ENCODE assay signal across 11 cellular contexts in the genomic region with DNA sequence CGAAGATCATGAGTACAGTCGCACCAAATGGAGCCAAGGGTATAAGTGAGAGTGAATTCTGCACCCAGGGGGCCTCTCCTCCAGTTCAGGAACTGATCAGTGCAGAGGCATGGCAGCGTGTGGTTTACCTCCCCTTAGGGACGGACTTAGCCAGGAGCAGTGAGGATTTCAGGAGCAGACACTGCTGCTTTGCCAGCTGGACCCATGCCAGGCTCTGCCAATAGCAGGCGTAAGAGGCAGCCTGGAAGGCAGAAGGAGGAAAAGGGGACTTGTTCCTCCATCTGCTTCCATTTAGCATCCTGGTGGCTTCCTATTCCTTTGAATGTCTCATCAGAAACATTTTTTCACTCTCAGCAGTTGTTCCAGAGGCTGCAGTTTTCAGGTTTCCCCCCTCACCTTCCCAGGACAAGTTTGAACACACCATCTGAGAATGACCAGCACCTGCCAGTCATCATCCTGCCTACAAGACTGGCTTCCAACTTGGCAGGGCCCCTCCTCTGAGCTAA.
DNase-seq lines count a peak whose midpoint lies in the region; ATAC-seq, FAIRE-seq and TF ChIP-seq lines count a peak whose summit lies in the region.
"Had no signal": no experiment of that assay in that cellular context is flagged by ENCODE, and none has a peak within 500 bp of the region (broad histone marks: within the 10 kb centered on the region; RNA-seq: fewer than 3 reads in every experiment).

No MANE protein-coding gene starts in this region.

- no peaks in the 10 kb centered on the region for H3K4me1 ChIP-seq in right lobe of liver
- H3K4me1 ChIP-seq in HepG2 (ENCODE audit: insufficient read depth, low read length): peaks cover 7% of the 10 kb centered on the region; the same call in 1 of the 2 replicates

- FAIRE-seq in HepG2 (lab: Jason Lieb, UNC): no peak
- peak; percentile 56 for FAIRE-seq in urothelium cell line (lab: Jason Lieb, UNC)

- H3K4me3 ChIP-seq in right lobe of liver: no peak overlapping the region
- no peak overlapping the region for H3K4me3 ChIP-seq in HepG2 (replicated peaks in 1 of 3; ENCODE audit: insufficient read depth in 1 of 3, low read depth in 2 of 3, low read length in 3 of 3)

- TF ChIP-seq EP300 in HepG2 (IDR thresholded peaks at IDR 0.05; ENCODE audit: low read depth in 2 of 2, low read length in 2 of 2) (no peak), HepG2 (CRISPR knock-in tag; IDR thresholded peaks at IDR 0.05; ENCODE audit: borderline replicate concordance) (no peak)

- intact Hi-C loops in right lobe of liver (cut with DNase I) (no loop called here), HepG2 (cut with micrococcal nuclease; ENCODE audit: unreplicated experiment) (no loop called here), left colon (cut with DNase I, micrococcal nuclease) (no loop called here)

- BruUV-seq in HepG2 (replicated peaks; lab: Mats Ljungman, UMichigan): no TSS peak

- H3K9me3 ChIP-seq in right lobe of liver (no peaks in the 10 kb centered on the region), HepG2 (ENCODE audit: low read length) (no peaks in the 10 kb centered on the region)

- CTCF ChIA-PET in HepG2 (lab: Yijun Ruan, JAX; ENCODE audit: low intra/inter-chr PET ratio, low total read pairs): no interaction called here

- no peaks in the 10 kb centered on the region for H3K36me3 ChIP-seq in right lobe of liver
- no peaks in the 10 kb centered on the region for H3K36me3 ChIP-seq in HepG2 (replicated peaks in 1 of 2; ENCODE audit: control insufficient read depth in 1 of 2, insufficient read depth in 2 of 2, low read length in 2 of 2)

- TF ChIP-seq RAD21 in HepG2 (CRISPR knock-in tag; IDR thresholded peaks at IDR 0.05): no peak

- 86% methylated on average over 2 of the region's 5 CpGs for WGBS in right lobe of liver (ENCODE audit: insufficient coverage, low coverage, low lambda C conversion rate, missing lambda C conversion rate)
- 9% methylated on average over 4 of the region's 5 CpGs for WGBS in HepG2 (ENCODE audit: low lambda C conversion rate)

- no peaks in the 10 kb centered on the region for H3K79me2 ChIP-seq in HepG2 (ENCODE audit: insufficient read depth, low read length)

- no peak for TF ChIP-seq POLR2A in right lobe of liver (IDR thresholded peaks at IDR 0.05)
- TF ChIP-seq POLR2A in HepG2 (IDR thresholded peaks at IDR 0.05; ENCODE audit: insufficient read depth in 1 of 2, low read depth in 2 of 2, low read length in 2 of 2): no peak

- no peak overlapping the region for H3K4me2 ChIP-seq in HepG2 (ENCODE audit: low read depth, low read length)

- H3K27ac ChIP-seq in right lobe of liver (no peak overlapping the region), HepG2 (ENCODE audit: extremely low read length, insufficient read depth, low read length) (no peak overlapping the region)

- POLR2A ChIA-PET in HepG2 (lab: Yijun Ruan, JAX): no interaction called here

- H3K27me3 ChIP-seq in right lobe of liver: no peaks in the 10 kb centered on the region
- H3K27me3 ChIP-seq in HepG2 (ENCODE audit: control insufficient read depth in 1 of 2, insufficient read depth in 2 of 2, low read length in 2 of 2): no peaks in the 10 kb centered on the region

- in situ Hi-C loops in HepG2 (cut with HindIII; ENCODE audit: extremely low pct_ligation_motif_present, low pct_unique_long_range_greater_than_20kb): no loop called here

- no peaks in the 10 kb centered on the region for H4K20me1 ChIP-seq in HepG2 (ENCODE audit: insufficient read depth, low read length)

- H2AFZ ChIP-seq in HepG2 (ENCODE audit: low read length): no peak overlapping the region

- no peak for TF ChIP-seq CTCF in right lobe of liver (IDR thresholded peaks at IDR 0.05)
- no peak for TF ChIP-seq CTCF in HepG2 (CRISPR knock-in tag; IDR thresholded peaks at IDR 0.05)

- no peak overlapping the region for H3K9ac ChIP-seq in HepG2 (ENCODE audit: insufficient read depth, low read depth, low read length)

- peak; percentile 41 to 73 (median 56) for ATAC-seq in right lobe of liver
- no peak for ATAC-seq in HepG2
- ATAC-seq in left colon: peak; percentile 58
- no peak for ATAC-seq in GM21526 (IDR thresholded peaks at IDR 0.05; ENCODE audit: low FRiP score, unreplicated experiment)
- ATAC-seq: stimulated activated naive CD8-positive, alpha-beta T cell treated with anti-CD3 and anti-CD28 coated beads, Interleukin-15, Interleukin-2, amounts not matched to agents 100 U/mL and 50 U/mL, for 24 hours had no signal

- DNase-seq in right lobe of liver (peak; percentile 66 to 77 (median 72)), HepG2 (ENCODE audit: low spot score) (no peak), amniotic epithelial cell (ENCODE audit: low read depth) (peak; percentile 42), left colon (peak; percentile 32 to 62), urothelium cell line (ENCODE audit: low spot score) (peak; percentile 52), germinal center (ENCODE audit: low spot score) (no peak), SK-N-DZ (ENCODE audit: low spot score) (no peak)
- DNase-seq: activated CD4-positive, alpha-beta T cell treated with anti-CD3 and anti-CD28 coated beads, Interleukin-2, amount 10 ng/mL, durations not matched to agents 7 days and 5 days; stimulated activated CD4-positive, alpha-beta T cell treated with anti-CD3 and anti-CD28 coated beads, Interleukin-12 subunit alpha, Interleukin-12 subunit beta, amount 100 ng/mL, for 4 hours; stimulated activated naive CD8-positive, alpha-beta T cell treated with anti-CD3 and anti-CD28 coated beads, Interleukin-15, Interleukin-2, amounts not matched to agents 100 U/mL and 50 U/mL, for 24 hours had no signal

TF ChIP-seq in HepG2, 621 proteins besides CTCF, POLR2A, EP300 and RAD21 (continues in another document):
- TF ChIP-seq ZNF576 (CRISPR knock-in tag; IDR thresholded peaks at IDR 0.05): no peak
- TF ChIP-seq, protein P1, sequence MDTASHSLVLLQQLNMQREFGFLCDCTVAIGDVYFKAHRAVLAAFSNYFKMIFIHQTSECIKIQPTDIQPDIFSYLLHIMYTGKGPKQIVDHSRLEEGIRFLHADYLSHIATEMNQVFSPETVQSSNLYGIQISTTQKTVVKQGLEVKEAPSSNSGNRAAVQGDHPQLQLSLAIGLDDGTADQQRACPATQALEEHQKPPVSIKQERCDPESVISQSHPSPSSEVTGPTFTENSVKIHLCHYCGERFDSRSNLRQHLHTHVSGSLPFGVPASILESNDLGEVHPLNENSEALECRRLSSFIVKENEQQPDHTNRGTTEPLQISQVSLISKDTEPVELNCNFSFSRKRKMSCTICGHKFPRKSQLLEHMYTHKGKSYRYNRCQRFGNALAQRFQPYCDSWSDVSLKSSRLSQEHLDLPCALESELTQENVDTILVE (CRISPR knock-in tag; IDR thresholded peaks at IDR 0.05): no peak
- TF ChIP-seq KLF11 (CRISPR knock-in tag; IDR thresholded peaks at IDR 0.05): no peak
- TF ChIP-seq SETDB1 (CRISPR knock-in tag; IDR thresholded peaks at IDR 0.05; ENCODE audit: borderline replicate concordance): no peak
- TF ChIP-seq, protein P2, sequence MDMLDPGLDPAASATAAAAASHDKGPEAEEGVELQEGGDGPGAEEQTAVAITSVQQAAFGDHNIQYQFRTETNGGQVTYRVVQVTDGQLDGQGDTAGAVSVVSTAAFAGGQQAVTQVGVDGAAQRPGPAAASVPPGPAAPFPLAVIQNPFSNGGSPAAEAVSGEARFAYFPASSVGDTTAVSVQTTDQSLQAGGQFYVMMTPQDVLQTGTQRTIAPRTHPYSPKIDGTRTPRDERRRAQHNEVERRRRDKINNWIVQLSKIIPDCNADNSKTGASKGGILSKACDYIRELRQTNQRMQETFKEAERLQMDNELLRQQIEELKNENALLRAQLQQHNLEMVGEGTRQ (IDR thresholded peaks at IDR 0.05; ENCODE audit: low read depth, low read length): no peak
- TF ChIP-seq, protein P2 (CRISPR knock-in tag; IDR thresholded peaks at IDR 0.05; ENCODE audit: borderline replicate concordance): no peak
- TF ChIP-seq HIVEP1 (CRISPR knock-in tag; IDR thresholded peaks at IDR 0.05): no peak
- TF ChIP-seq CCDC6 (CRISPR knock-in tag; IDR thresholded peaks at IDR 0.05): no peak
- TF ChIP-seq, protein P3, sequence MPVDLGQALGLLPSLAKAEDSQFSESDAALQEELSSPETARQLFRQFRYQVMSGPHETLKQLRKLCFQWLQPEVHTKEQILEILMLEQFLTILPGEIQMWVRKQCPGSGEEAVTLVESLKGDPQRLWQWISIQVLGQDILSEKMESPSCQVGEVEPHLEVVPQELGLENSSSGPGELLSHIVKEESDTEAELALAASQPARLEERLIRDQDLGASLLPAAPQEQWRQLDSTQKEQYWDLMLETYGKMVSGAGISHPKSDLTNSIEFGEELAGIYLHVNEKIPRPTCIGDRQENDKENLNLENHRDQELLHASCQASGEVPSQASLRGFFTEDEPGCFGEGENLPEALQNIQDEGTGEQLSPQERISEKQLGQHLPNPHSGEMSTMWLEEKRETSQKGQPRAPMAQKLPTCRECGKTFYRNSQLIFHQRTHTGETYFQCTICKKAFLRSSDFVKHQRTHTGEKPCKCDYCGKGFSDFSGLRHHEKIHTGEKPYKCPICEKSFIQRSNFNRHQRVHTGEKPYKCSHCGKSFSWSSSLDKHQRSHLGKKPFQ (CRISPR knock-in tag; IDR thresholded peaks at IDR 0.05; ENCODE audit: insufficient replicate concordance): no peak
- no peak for TF ChIP-seq ZNF275 (CRISPR knock-in tag; IDR thresholded peaks at IDR 0.05; ENCODE audit: borderline replicate concordance)
- TF ChIP-seq SP4 (CRISPR knock-in tag; IDR thresholded peaks at IDR 0.05): no peak
- TF ChIP-seq ELF4 (CRISPR knock-in tag; IDR thresholded peaks at IDR 0.05; ENCODE audit: borderline replicate concordance): no peak
- no peak for TF ChIP-seq ZNF326 (CRISPR knock-in tag; IDR thresholded peaks at IDR 0.05; ENCODE audit: borderline replicate concordance)

Comparison
In these comparisons a context has a peak if more than half of its experiments do, and no peak if none do; other contexts are left out.
1. ATAC-seq: peak in right lobe of liver (4 of 4) and left colon (single experiment); none in HepG2 (single experiment) and GM21526 (single experiment).
2. DNase-seq: peak in right lobe of liver (3 of 3), amniotic epithelial cell (single experiment), left colon (2 of 2) and urothelium cell line (single experiment); none in HepG2 (single experiment), germinal center (single experiment) and SK-N-DZ (single experiment).